In the genomic region with DNA sequence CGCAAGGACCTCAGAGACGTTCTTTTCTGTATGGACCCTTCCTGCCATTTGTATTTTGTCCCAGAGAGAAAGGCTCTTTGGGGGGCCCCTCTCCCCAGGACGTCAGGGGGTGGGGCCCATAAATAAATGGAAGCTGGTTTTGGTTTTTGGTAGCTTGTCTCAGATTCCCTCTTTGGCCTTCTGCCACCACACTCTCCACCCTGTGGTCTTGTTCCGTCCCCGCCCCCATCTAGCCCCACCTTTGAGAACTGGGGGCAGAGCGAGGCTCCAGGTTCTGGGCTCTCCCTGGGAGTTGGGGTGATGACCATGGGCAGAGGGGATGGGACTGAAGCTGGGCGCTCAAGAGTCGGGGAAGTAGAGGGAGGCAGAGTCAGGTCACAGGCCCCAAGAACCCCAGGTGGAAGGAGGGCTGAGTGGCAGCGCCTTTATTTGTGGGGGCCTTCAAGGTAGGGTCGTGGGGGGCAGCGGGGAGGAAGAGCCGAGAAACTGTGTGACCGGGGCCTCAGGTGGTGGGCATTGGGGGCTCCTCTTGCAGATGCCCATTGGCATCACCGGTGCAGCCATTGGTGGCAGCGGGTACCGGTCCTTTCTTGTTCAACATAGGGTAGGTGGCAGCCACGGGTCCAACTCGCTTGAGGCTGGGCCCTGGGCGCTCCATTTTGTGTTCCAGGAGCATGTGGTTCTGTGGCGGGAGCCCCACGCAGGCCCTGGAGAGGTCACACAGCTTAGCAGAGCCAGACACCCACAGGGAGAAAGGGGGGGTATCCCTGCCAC, we compare ENCODE assay signal across 12 cellular contexts. TPM values are rescaled to one million over a fixed set of nuclear protein-coding genes. Genes with fewer than 3 reads are reported as not detected.
DNase-seq lines count a peak whose midpoint lies in the region; ATAC-seq and TF ChIP-seq lines count a peak whose summit lies in the region.
"Had no signal": no experiment of that assay in that cellular context is flagged by ENCODE, and none has a peak within 500 bp of the region (broad histone marks: within the 10 kb centered on the region; RNA-seq: fewer than 3 reads in every experiment).

No MANE protein-coding gene starts in this region.

- POLR2A ChIA-PET in A673 (lab: Charles Lee; ENCODE audit: low non-redundant PET): interaction anchor here (0.6 kb wide), 2 partner anchors 20 to 78 kb away, joined by 3 to 4 read pairs; no protein-coding TSS in a partner anchor

- H3K27me3 Mint-ChIP-seq in activated naive CD8-positive, alpha-beta T cell treated with anti-CD3 and anti-CD28 coated beads for 36 hours: no peaks in the 10 kb centered on the region
- no peaks in the 10 kb centered on the region for H3K27me3 Mint-ChIP-seq in mesothelial cell of epicardium (ENCODE audit: low read depth)

- no peak for ATAC-seq in left cardiac atrium
- ATAC-seq in HG03342 (IDR thresholded peaks at IDR 0.05; ENCODE audit: unreplicated experiment): no peak
- ATAC-seq: SK-N-SH treated with all-trans-retinoic acid at 6 μM for 48 hours had no signal

- CTCF ChIA-PET in A673 (lab: Charles Lee): interaction anchor here (0.8 kb wide), 1 partner anchor 155 kb away, joined by 3 read pairs; no protein-coding TSS in a partner anchor

- H3K27ac ChIP-seq in A673 (ENCODE audit: low read depth, low read length, poor library complexity, severe bottlenecking): peak overlapping the region; percentile 79

- H3K27me3 ChIP-seq in A673 (replicated peaks; ENCODE audit: insufficient read depth, low read depth, low read length, poor library complexity): no peaks in the 10 kb centered on the region

- H3K9me3 Mint-ChIP-seq in activated naive CD8-positive, alpha-beta T cell treated with anti-CD3 and anti-CD28 coated beads for 36 hours: no peaks in the 10 kb centered on the region
- no peaks in the 10 kb centered on the region for H3K9me3 Mint-ChIP-seq in mesothelial cell of epicardium

- TF ChIP-seq CTCF in A673 (conservative IDR thresholded peaks at IDR 0.05; ENCODE audit: low read depth, low read length): no peak
- TF ChIP-seq CTCF in GM12865 (IDR thresholded peaks at IDR 0.05; ENCODE audit: insufficient read depth, low read depth, low read length, missing control alignments): no peak
- TF ChIP-seq CTCF in mesothelial cell of epicardium (IDR thresholded peaks at IDR 0.05; ENCODE audit: unreplicated experiment): no peak
- TF ChIP-seq CTCF in GM20000 (IDR thresholded peaks at IDR 0.05; ENCODE audit: extremely low read depth, missing control alignments): no peak

- intact Hi-C loops in A673 (cut with micrococcal nuclease; ENCODE audit: unreplicated experiment): no loop called here
- intact Hi-C loops in left cardiac atrium (cut with DNase I): no loop called here

- H3K36me3 ChIP-seq in A673 (ENCODE audit: insufficient read depth, low read length, poor library complexity, severe bottlenecking): peaks cover 35% of the 10 kb centered on the region

- peaks cover 75% of the 10 kb centered on the region for H3K4me1 ChIP-seq in A673 (ENCODE audit: insufficient read depth, low read length, poor library complexity, severe bottlenecking)

- BruUV-seq in A673 (replicated peaks; lab: Mats Ljungman, UMichigan): no TSS peak

- DNase-seq in A673 (ENCODE audit: low spot score) (peak; percentile 78), GM12865 (ENCODE audit: low read depth) (no peak), mesothelial cell of epicardium (ENCODE audit: low spot score in 2 of 2, unreplicated experiment in 2 of 2) (no peak), RKO (ENCODE audit: low spot score) (no peak), GM20000 (ENCODE audit: low spot score) (no peak), left cardiac atrium (no peak)
- DNase-seq in activated naive CD8-positive, alpha-beta T cell treated with anti-CD3 and anti-CD28 coated beads for 36 hours: no peak
- DNase-seq: NCI-H2171 had no signal

- H3K4me3 Mint-ChIP-seq in activated naive CD8-positive, alpha-beta T cell treated with anti-CD3 and anti-CD28 coated beads for 36 hours: peak overlapping the region; percentile 66
- H3K4me3 Mint-ChIP-seq in mesothelial cell of epicardium: peak overlapping the region; percentile 75

- H3K36me3 Mint-ChIP-seq in activated naive CD8-positive, alpha-beta T cell treated with anti-CD3 and anti-CD28 coated beads for 36 hours: peaks cover 10% of the 10 kb centered on the region
- peaks cover 2% of the 10 kb centered on the region for H3K36me3 Mint-ChIP-seq in mesothelial cell of epicardium

- peaks cover 31% of the 10 kb centered on the region for H3K4me1 Mint-ChIP-seq in activated naive CD8-positive, alpha-beta T cell treated with anti-CD3 and anti-CD28 coated beads for 36 hours
- peaks cover 48% of the 10 kb centered on the region for H3K4me1 Mint-ChIP-seq in mesothelial cell of epicardium

- H3K9me3 ChIP-seq in A673 (ENCODE audit: low read depth, low read length, poor library complexity, severe bottlenecking): no peaks in the 10 kb centered on the region

- peak overlapping the region; percentile 69 for H3K27ac Mint-ChIP-seq in activated naive CD8-positive, alpha-beta T cell treated with anti-CD3 and anti-CD28 coated beads for 36 hours
- peak overlapping the region; percentile 86 for H3K27ac Mint-ChIP-seq in mesothelial cell of epicardium

- H3K4me3 ChIP-seq in A673 (ENCODE audit: low read depth, low read length, poor library complexity, severe bottlenecking) (peak overlapping the region; percentile 34), GM12865 (ENCODE audit: low read depth, low read length) (peak overlapping the region; percentile 59; the same call in 1 of the 2 replicates)

RNA-seq across cellular contexts. Expression of a gene that starts 3.3 kb away (rescaled TPM):
- total RNA-seq in A673 (2021) (153 and 223 TPM in 2 replicates), mesothelial cell of epicardium (795 to 833 TPM (median 826 TPM) in 3 replicates), left cardiac atrium (10 to 100 TPM; 29.2 to 44.6 TPM)
- total RNA-seq in activated naive CD8-positive, alpha-beta T cell treated with anti-CD3 and anti-CD28 coated beads for 36 hours: 10 to 100 TPM; 29.6 to 32.7 TPM

RNA-seq across cellular contexts. Expression of a gene that starts 15.4 kb away (rescaled TPM):
- total RNA-seq in A673 (2021): 242 and 248 TPM in 2 replicates
- 100 to 1,000 TPM in 1 of 2 experiments, 10 to 100 TPM in 1; 96.1 to 101 TPM for total RNA-seq in activated naive CD8-positive, alpha-beta T cell treated with anti-CD3 and anti-CD28 coated beads for 36 hours
- 120 to 123 TPM (median 121 TPM) in 3 replicates for total RNA-seq in mesothelial cell of epicardium
- 10 to 100 TPM; 37.4 to 49.3 TPM for total RNA-seq in left cardiac atrium

RNA-seq across cellular contexts. Expression of a gene that starts 37.2 kb away (rescaled TPM):
- total RNA-seq in A673 (2021) (not detected in 2 replicates), mesothelial cell of epicardium (0.18 to 0.29 TPM in 2 of 3 replicates, not detected in the other), left cardiac atrium (1 to 10 TPM; 4.9 to 8.7 TPM)
- total RNA-seq in activated naive CD8-positive, alpha-beta T cell treated with anti-CD3 and anti-CD28 coated beads for 36 hours: not detected
- total RNA-seq: HT1080, pulmonary artery endothelial cell had no signal

RNA-seq across cellular contexts. Expression of a gene that starts 48.6 kb away (rescaled TPM):
- total RNA-seq in A673 (2021): 4.0 and 4.7 TPM in 2 replicates
- not detected for total RNA-seq in activated naive CD8-positive, alpha-beta T cell treated with anti-CD3 and anti-CD28 coated beads for 36 hours
- 3.2 to 4.7 TPM (median 3.9 TPM) in 3 replicates for total RNA-seq in mesothelial cell of epicardium
- total RNA-seq in left cardiac atrium: 1 to 10 TPM in 1 of 2 donors, under 1 TPM in 1; 0.50 to 1.5 TPM
